ENCODE assay signal across 11 cellular contexts in genomic region chr11:119155733-119156492, GRCh38. TPM values are rescaled to one million over a fixed set of nuclear protein-coding genes. Genes with fewer than 3 reads are reported as not detected.
DNase-seq lines count a peak whose midpoint lies in the region; ATAC-seq, FAIRE-seq and TF ChIP-seq lines count a peak whose summit lies in the region.
"Had no signal": no experiment of that assay in that cellular context is flagged by ENCODE, and none has a peak within 500 bp of the region (broad histone marks: within the 10 kb centered on the region; RNA-seq: fewer than 3 reads in every experiment).

No MANE protein-coding gene starts in this region.

- no peak for TF ChIP-seq RAD21 in GM12878 (IDR thresholded peaks at IDR 0.05; ENCODE audit: insufficient read depth, low read depth, low read length)

- H3K4me2 ChIP-seq in MM.1S (ENCODE audit: low read depth, low read length): no peak overlapping the region
- no peak overlapping the region for H3K4me2 ChIP-seq in GM12878 (ENCODE audit: control insufficient read depth, insufficient read depth)

- no peak overlapping the region for H3K27ac Mint-ChIP-seq in activated CD4-positive, alpha-beta memory T cell treated with anti-CD3 and anti-CD28 coated beads for 36 hours
- no peak overlapping the region for H3K27ac Mint-ChIP-seq in activated CD4-positive, alpha-beta memory T cell treated with anti-CD3 and anti-CD28 coated beads, Interleukin-2, amount 10 ng/mL, durations not matched to agents 7 days and 5 days

- no peak for TF ChIP-seq EP300 in GM12878 (IDR thresholded peaks at IDR 0.05; ENCODE audit: borderline replicate concordance in 1 of 2, control insufficient read depth in 1 of 2, low read depth in 2 of 2, low read length in 2 of 2)

- H3K9me3 ChIP-seq in MM.1S (replicated peaks; ENCODE audit: insufficient read depth, low read length) (no peaks in the 10 kb centered on the region), GM12878 (replicated peaks; ENCODE audit: control insufficient read depth, insufficient read depth, low read length) (no peaks in the 10 kb centered on the region), spleen (no peaks in the 10 kb centered on the region)
- H3K9me3 ChIP-seq: ovary had no signal

- no peak overlapping the region for H3K4me3 Mint-ChIP-seq in activated CD4-positive, alpha-beta memory T cell treated with anti-CD3 and anti-CD28 coated beads for 36 hours
- no peak overlapping the region for H3K4me3 Mint-ChIP-seq in activated CD4-positive, alpha-beta memory T cell treated with anti-CD3 and anti-CD28 coated beads, Interleukin-2, amount 10 ng/mL, durations not matched to agents 7 days and 5 days

- CTCF ChIA-PET in activated CD4-positive, alpha-beta memory T cell treated with anti-CD3 and anti-CD28 coated beads for 36 hours (lab: Charles Lee): interaction anchor here (0.6 kb wide), 1 partner anchor 13 kb away, joined by 4 read pairs; the partner anchor contains the start of gene NLRX1
- CTCF ChIA-PET in activated CD4-positive, alpha-beta memory T cell treated with anti-CD3 and anti-CD28 coated beads, Interleukin-2, amount 10 ng/mL, durations not matched to agents 7 days and 5 days (lab: Charles Lee): interaction anchor here (0.7 to 9.0 kb wide), 4 partner anchors 9 to 21 kb away, joined by 3 to 38 read pairs (median 4); partner anchors contain the start of gene NLRX1
- CTCF ChIA-PET in GM12878 (lab: Yijun Ruan, JAX): interaction anchor here (0.6 to 1.7 kb wide), 5 partner anchors 10 to 173 kb away, joined by 3 read pairs; partner anchors contain the start of gene NLRX1

- H3K9me3 Mint-ChIP-seq in activated CD4-positive, alpha-beta memory T cell treated with anti-CD3 and anti-CD28 coated beads for 36 hours: no peaks in the 10 kb centered on the region
- H3K9me3 Mint-ChIP-seq in activated CD4-positive, alpha-beta memory T cell treated with anti-CD3 and anti-CD28 coated beads, Interleukin-2, amount 10 ng/mL, durations not matched to agents 7 days and 5 days: no peaks in the 10 kb centered on the region

- TF ChIP-seq POLR2A in GM12878 (IDR thresholded peaks at IDR 0.05; ENCODE audit: low read depth, low read length) (no peak), spleen (IDR thresholded peaks at IDR 0.05) (no peak)

- H3K9ac ChIP-seq in MM.1S (ENCODE audit: low read length): no peak overlapping the region
- no peak overlapping the region for H3K9ac ChIP-seq in GM12878 (ENCODE audit: control insufficient read depth, insufficient read depth, low read length)

- H3K27ac ChIP-seq in MM.1S (ENCODE audit: low read length) (no peak overlapping the region), GM12878 (ENCODE audit: control insufficient read depth, insufficient read depth) (no peak overlapping the region), spleen (no peak overlapping the region)
- H3K27ac ChIP-seq: ovary had no signal

- WGBS in GM12878 (ENCODE audit: insufficient coverage, insufficient replicate concordance, low lambda C conversion rate, missing lambda C conversion rate): 14% methylated on average over 8 of the region's 8 CpGs
- 42 to 55% (median 45%) methylated on average over 8 of the region's 8 CpGs for WGBS in spleen, 5 donors

- H3K9me2 ChIP-seq in MM.1S (replicated peaks; ENCODE audit: insufficient read depth, low read length): no peaks in the 10 kb centered on the region

- DNase-seq in activated CD4-positive, alpha-beta memory T cell treated with anti-CD3 and anti-CD28 coated beads for 36 hours: peak; percentile 27
- DNase-seq in activated CD4-positive, alpha-beta memory T cell treated with anti-CD3 and anti-CD28 coated beads, Interleukin-2, amount 10 ng/mL, durations not matched to agents 7 days and 5 days: no peak
- DNase-seq in MM.1S: peak; percentile 18
- no peak for DNase-seq in GM12878 (ENCODE audit: low read depth, low spot score)
- no peak for DNase-seq in spleen
- no peak for DNase-seq in NCI-H187 (lab: John Stamatoyannopoulos, UW)
- no peak for DNase-seq in left cardiac atrium
- DNase-seq: amniotic stem cell, COR-L47, ovary had no signal

- SMC1A ChIA-PET in GM12878 (lab: Charles Lee; ENCODE audit: uncharacterized antibody, unreplicated experiment): interaction anchor here (0.6 to 1.0 kb wide), 3 partner anchors 14 to 477 kb away, joined by 3 to 4 read pairs (median 3); partner anchors contain the start of gene TREH

- H3K4me3 ChIP-seq in MM.1S (ENCODE audit: low read length): no peak overlapping the region
- no peak overlapping the region for H3K4me3 ChIP-seq in GM12878
- no peak overlapping the region for H3K4me3 ChIP-seq in spleen
- H3K4me3 ChIP-seq: ovary had no signal

- intact Hi-C loops in activated CD4-positive, alpha-beta memory T cell treated with anti-CD3 and anti-CD28 coated beads for 36 hours (cut with micrococcal nuclease): no loop called here
- intact Hi-C loops in GM12878 (cut with micrococcal nuclease; ENCODE audit: unreplicated experiment): no loop called here
- intact Hi-C loops in spleen (cut with DNase I; ENCODE audit: low total_unique reads): no loop called here
- intact Hi-C loops in left cardiac atrium (cut with DNase I): no loop called here

- H3K4me1 Mint-ChIP-seq in activated CD4-positive, alpha-beta memory T cell treated with anti-CD3 and anti-CD28 coated beads for 36 hours (ENCODE audit: low read depth): no peaks in the 10 kb centered on the region
- no peaks in the 10 kb centered on the region for H3K4me1 Mint-ChIP-seq in activated CD4-positive, alpha-beta memory T cell treated with anti-CD3 and anti-CD28 coated beads, Interleukin-2, amount 10 ng/mL, durations not matched to agents 7 days and 5 days

- H3K27me3 ChIP-seq in MM.1S (replicated peaks; ENCODE audit: insufficient read depth, low read length) (peaks cover 47% of the 10 kb centered on the region), GM12878 (replicated peaks in 1 of 2; ENCODE audit: control insufficient read depth in 2 of 2, insufficient read depth in 2 of 2, low read length in 1 of 2) (peaks cover 1 to 2% of the 10 kb centered on the region in 2 experiments; a peak in 2 of 4 replicates), spleen (replicated peaks in 1 of 7) (peaks cover 0 to 13% (median 0%) of the 10 kb centered on the region in 7 donors)
- H3K27me3 ChIP-seq: ovary had no signal

- H4K20me1 ChIP-seq in MM.1S (ENCODE audit: insufficient read depth, low read length) (no peaks in the 10 kb centered on the region), GM12878 (ENCODE audit: control insufficient read depth, insufficient read depth) (no peaks in the 10 kb centered on the region)

- H3K36me3 ChIP-seq in MM.1S (replicated peaks; ENCODE audit: insufficient read depth, low read length) (no peaks in the 10 kb centered on the region), GM12878 (ENCODE audit: control insufficient read depth in 2 of 2, insufficient read depth in 2 of 2, low read length in 1 of 2) (no peaks in the 10 kb centered on the region), spleen (no peaks in the 10 kb centered on the region)
- H3K36me3 ChIP-seq: ovary had no signal

- in situ Hi-C loops in GM12878 (cut with MboI): no loop called here

- H2AFZ ChIP-seq in MM.1S (ENCODE audit: low read length): no peak overlapping the region
- H2AFZ ChIP-seq in GM12878 (ENCODE audit: control insufficient read depth, low read depth, low read length): no peak overlapping the region

- H3F3A ChIP-seq in MM.1S (ENCODE audit: insufficient read depth, low read length): no peaks in the 10 kb centered on the region

- TF ChIP-seq CTCF in MM.1S (IDR thresholded peaks at IDR 0.05; ENCODE audit: low read length) (peak; percentile 33), GM12878 (IDR thresholded peaks at IDR 0.05 in 2 of 3, conservative IDR thresholded peaks at IDR 0.05 in 1 of 3; ENCODE audit: control insufficient read depth in 2 of 3, extremely low read depth in 1 of 3, insufficient read depth in 1 of 3, low read depth in 3 of 3, low read length in 3 of 3) (peak in 1 of 3 experiments; percentile 16; a peak in 2 of 6 replicates), spleen (IDR thresholded peaks at IDR 0.05 in 8 of 11, conservative IDR thresholded peaks at IDR 0.05 in 3 of 11) (peak in 6 of 11 experiments; percentile 8 to 32 (median 21))

- no peak for FAIRE-seq in GM12878 (lab: Jason Lieb, UNC)

- BruUV-seq in GM12878 (replicated peaks; lab: Mats Ljungman, UMichigan): no TSS peak

- H3K79me2 ChIP-seq in MM.1S (ENCODE audit: low read length): no peaks in the 10 kb centered on the region
- H3K79me2 ChIP-seq in GM12878 (ENCODE audit: control insufficient read depth, insufficient read depth, low read length): no peaks in the 10 kb centered on the region

- H3K27me3 Mint-ChIP-seq in activated CD4-positive, alpha-beta memory T cell treated with anti-CD3 and anti-CD28 coated beads for 36 hours: no peaks in the 10 kb centered on the region
- peaks cover 20% of the 10 kb centered on the region for H3K27me3 Mint-ChIP-seq in activated CD4-positive, alpha-beta memory T cell treated with anti-CD3 and anti-CD28 coated beads, Interleukin-2, amount 10 ng/mL, durations not matched to agents 7 days and 5 days

- RAD21 ChIA-PET in GM12878 (lab: Charles Lee; ENCODE audit: unreplicated experiment): interaction anchor here (1.1 to 1.4 kb wide), 2 partner anchors 54 to 168 kb away, joined by 3 read pairs; partner anchors contain the start of gene DPAGT1

- H3K36me3 Mint-ChIP-seq in activated CD4-positive, alpha-beta memory T cell treated with anti-CD3 and anti-CD28 coated beads for 36 hours: no peaks in the 10 kb centered on the region
- no peaks in the 10 kb centered on the region for H3K36me3 Mint-ChIP-seq in activated CD4-positive, alpha-beta memory T cell treated with anti-CD3 and anti-CD28 coated beads, Interleukin-2, amount 10 ng/mL, durations not matched to agents 7 days and 5 days (ENCODE audit: low read depth)

- H3K4me1 ChIP-seq in MM.1S (ENCODE audit: low read length) (no peaks in the 10 kb centered on the region), GM12878 (ENCODE audit: control insufficient read depth, insufficient read depth, low read length) (no peaks in the 10 kb centered on the region), spleen (no peaks in the 10 kb centered on the region)

- ATAC-seq in GM12878 (peak; percentile 88), HG02642 (IDR thresholded peaks at IDR 0.05; ENCODE audit: poor library complexity, unreplicated experiment) (no peak), left cardiac atrium (no peak)

- POLR2A ChIA-PET in activated CD4-positive, alpha-beta memory T cell treated with anti-CD3 and anti-CD28 coated beads for 36 hours (lab: Charles Lee): interaction anchor here (1.5 kb wide), 1 partner anchor 13 kb away, joined by 4 read pairs; no protein-coding TSS in a partner anchor
- POLR2A ChIA-PET in activated CD4-positive, alpha-beta memory T cell treated with anti-CD3 and anti-CD28 coated beads, Interleukin-2, amount 10 ng/mL, durations not matched to agents 7 days and 5 days (lab: Charles Lee): interaction anchor here (0.7 to 1.4 kb wide), 2 partner anchors 13 to 107 kb away, joined by 3 read pairs; no protein-coding TSS in a partner anchor
- POLR2A ChIA-PET in GM12878 (lab: Charles Lee): interaction anchor here (0.6 kb wide), 1 partner anchor 150 kb away, joined by 4 read pairs; no protein-coding TSS in a partner anchor

RNA-seq across cellular contexts. Expression of gene ABCG4, which starts 7.1 kb away (rescaled TPM):
- total RNA-seq in activated CD4-positive, alpha-beta memory T cell treated with anti-CD3 and anti-CD28 coated beads for 36 hours: not detected
- total RNA-seq in activated CD4-positive, alpha-beta memory T cell treated with anti-CD3 and anti-CD28 coated beads, Interleukin-2, amount 10 ng/mL, durations not matched to agents 7 days and 5 days: not detected
- total RNA-seq in GM12878 (2013; cell fraction: nucleolus; rRNA removed): not detected in 2 replicates
- total RNA-seq in GM12878 (2014; rRNA removed): not detected in 2 replicates
- not detected in 2 replicates for total RNA-seq in GM12878 (2014; rRNA removed; fragmentation: Illumina TruSeq; extraction: Trizol)
- total RNA-seq in GM12878 (2021): not detected in 2 replicates
- not detected for polyA plus RNA-seq in GM12878 (2011; ENCODE audit: low read depth)
- not detected in 2 replicates for polyA plus RNA-seq in GM12878 (2011; rRNA removed)
- not detected in 2 replicates for polyA plus RNA-seq in GM12878 (2011; cell fraction: cytosol; rRNA removed)
- polyA plus RNA-seq in GM12878 (2011; cell fraction: nucleus; rRNA removed): 0.06 TPM in 1 of 2 replicates, not detected in the other
- polyA plus RNA-seq in GM12878 (2012): 0.03 TPM in 1 of 2 replicates, not detected in the other
- not detected in 2 replicates for polyA plus RNA-seq in GM12878 (2014; fragmentation: Illumina TruSeq; extraction: Trizol)
- polyA plus RNA-seq in GM12878 (2014; fragmentation: Nextera tagmentation; extraction: Ambion mirVana): not detected
- polyA plus RNA-seq in GM12878 (2014; rRNA removed): 0.04 TPM in 1 of 2 replicates, not detected in the other
- not detected for polyA plus RNA-seq in GM12878 (2016; fragmentation: Nextera tagmentation; extraction: Ambion mirVana)
- polyA minus RNA-seq in GM12878 (2011; rRNA and poly(A)+ RNA removed): not detected in 2 replicates
- not detected in 2 replicates for polyA minus RNA-seq in GM12878 (2011; cell fraction: cytosol; rRNA and poly(A)+ RNA removed)
- polyA minus RNA-seq in GM12878 (2011; cell fraction: nucleus; rRNA and poly(A)+ RNA removed): not detected in 2 replicates
- under 1 TPM in 4 of 7 donors, not detected in 3; 0.17 to 0.32 (median 0.23) TPM for total RNA-seq in spleen
- polyA plus RNA-seq in spleen: under 1 TPM in 2 of 3 donors, not detected in 1; 0.03 to 0.06 TPM
- total RNA-seq in left cardiac atrium: 1 to 10 TPM in 1 of 2 donors, under 1 TPM in 1; 0.68 to 1.8 TPM

RNA-seq across cellular contexts. Expression of gene NLRX1, which starts 12.6 kb away (rescaled TPM):
- 10 to 100 TPM; 18.4 to 18.7 TPM for total RNA-seq in activated CD4-positive, alpha-beta memory T cell treated with anti-CD3 and anti-CD28 coated beads for 36 hours
- 10 to 100 TPM; 19.2 to 21.9 TPM for total RNA-seq in activated CD4-positive, alpha-beta memory T cell treated with anti-CD3 and anti-CD28 coated beads, Interleukin-2, amount 10 ng/mL, durations not matched to agents 7 days and 5 days
- total RNA-seq in GM12878 (2013; cell fraction: nucleolus; rRNA removed): 11.5 and 13.9 TPM in 2 replicates
- total RNA-seq in GM12878 (2014; rRNA removed) (17.3 and 18.0 TPM in 2 replicates), GM12878 (2014; rRNA removed; fragmentation: Illumina TruSeq; extraction: Trizol) (6.1 and 6.9 TPM in 2 replicates), GM12878 (2021) (18.5 and 20.5 TPM in 2 replicates), spleen (10 to 100 TPM; 13.2 to 18.7 (median 15.4) TPM), left cardiac atrium (10 to 100 TPM; 14.8 to 18.3 TPM)
- polyA plus RNA-seq in GM12878 (2011; ENCODE audit: low read depth): 5.4 TPM
- polyA plus RNA-seq in GM12878 (2011; rRNA removed) (2.3 and 6.4 TPM in 2 replicates), GM12878 (2014; fragmentation: Illumina TruSeq; extraction: Trizol) (3.3 and 6.8 TPM in 2 replicates), GM12878 (2014; fragmentation: Nextera tagmentation; extraction: Ambion mirVana) (1 to 10 TPM in 1 of 2 experiments, under 1 TPM in 1; 0.85 to 1.0 TPM), GM12878 (2014; rRNA removed) (15.6 and 16.5 TPM in 2 replicates), GM12878 (2016; fragmentation: Nextera tagmentation; extraction: Ambion mirVana) (10 to 100 TPM; 13.1 to 16.5 TPM), spleen (10 to 100 TPM in 1 of 3 donors, 1 to 10 TPM in 2; 3.6 to 10.6 (median 5.3) TPM)
- 9.8 and 12.0 TPM in 2 replicates for polyA plus RNA-seq in GM12878 (2011; cell fraction: cytosol; rRNA removed)
- 21.8 and 27.0 TPM in 2 replicates for polyA plus RNA-seq in GM12878 (2011; cell fraction: nucleus; rRNA removed)
- polyA plus RNA-seq in GM12878 (2012): 9.7 and 10.2 TPM in 2 replicates
- 7.9 and 15.4 TPM in 2 replicates for polyA minus RNA-seq in GM12878 (2011; rRNA and poly(A)+ RNA removed)
- polyA minus RNA-seq in GM12878 (2011; cell fraction: cytosol; rRNA and poly(A)+ RNA removed): 3.5 and 7.2 TPM in 2 replicates
- 8.2 and 12.0 TPM in 2 replicates for polyA minus RNA-seq in GM12878 (2011; cell fraction: nucleus; rRNA and poly(A)+ RNA removed)

RNA-seq across cellular contexts. Expression of gene NHERF4, which starts 29.4 kb away (rescaled TPM):
- total RNA-seq in activated CD4-positive, alpha-beta memory T cell treated with anti-CD3 and anti-CD28 coated beads for 36 hours: under 1 TPM in 1 of 2 experiments, not detected in 1; 0.36 TPM
- under 1 TPM; 0.33 to 0.35 TPM for total RNA-seq in activated CD4-positive, alpha-beta memory T cell treated with anti-CD3 and anti-CD28 coated beads, Interleukin-2, amount 10 ng/mL, durations not matched to agents 7 days and 5 days
- not detected in 2 replicates for total RNA-seq in GM12878 (2013; cell fraction: nucleolus; rRNA removed)
- total RNA-seq in GM12878 (2014; rRNA removed): not detected in 2 replicates
- not detected in 2 replicates for total RNA-seq in GM12878 (2014; rRNA removed; fragmentation: Illumina TruSeq; extraction: Trizol)
- 0.15 TPM in 1 of 2 replicates, not detected in the other for total RNA-seq in GM12878 (2021)
- not detected for polyA plus RNA-seq in GM12878 (2011; ENCODE audit: low read depth)
- not detected in 2 replicates for polyA plus RNA-seq in GM12878 (2011; rRNA removed)
- polyA plus RNA-seq in GM12878 (2011; cell fraction: cytosol; rRNA removed): not detected in 2 replicates
- polyA plus RNA-seq in GM12878 (2011; cell fraction: nucleus; rRNA removed): not detected in 2 replicates
- polyA plus RNA-seq in GM12878 (2012): 0.09 TPM in 1 of 2 replicates, not detected in the other
- not detected in 2 replicates for polyA plus RNA-seq in GM12878 (2014; fragmentation: Illumina TruSeq; extraction: Trizol)
- not detected for polyA plus RNA-seq in GM12878 (2014; fragmentation: Nextera tagmentation; extraction: Ambion mirVana)
- not detected in 2 replicates for polyA plus RNA-seq in GM12878 (2014; rRNA removed)
- polyA plus RNA-seq in GM12878 (2016; fragmentation: Nextera tagmentation; extraction: Ambion mirVana): not detected
- not detected in 2 replicates for polyA minus RNA-seq in GM12878 (2011; rRNA and poly(A)+ RNA removed)
- not detected in 2 replicates for polyA minus RNA-seq in GM12878 (2011; cell fraction: cytosol; rRNA and poly(A)+ RNA removed)
- not detected in 2 replicates for polyA minus RNA-seq in GM12878 (2011; cell fraction: nucleus; rRNA and poly(A)+ RNA removed)
- total RNA-seq in spleen: not detected
- polyA plus RNA-seq in spleen: under 1 TPM in 1 of 3 donors, not detected in 2; 0.12 TPM
- total RNA-seq in left cardiac atrium: 1 to 10 TPM in 1 of 2 donors, under 1 TPM in 1; 0.84 to 3.2 TPM

RNA-seq across cellular contexts. Expression of gene HINFP, which starts 34.5 kb away (rescaled TPM):
- total RNA-seq in activated CD4-positive, alpha-beta memory T cell treated with anti-CD3 and anti-CD28 coated beads for 36 hours: 10 to 100 TPM; 22.3 to 24.3 TPM
- 10 to 100 TPM; 36.6 to 36.7 TPM for total RNA-seq in activated CD4-positive, alpha-beta memory T cell treated with anti-CD3 and anti-CD28 coated beads, Interleukin-2, amount 10 ng/mL, durations not matched to agents 7 days and 5 days
- total RNA-seq in GM12878 (2013; cell fraction: nucleolus; rRNA removed): 91.4 and 92.0 TPM in 2 replicates
- total RNA-seq in GM12878 (2014; rRNA removed): 17.9 and 18.0 TPM in 2 replicates
- 12.2 and 15.1 TPM in 2 replicates for total RNA-seq in GM12878 (2014; rRNA removed; fragmentation: Illumina TruSeq; extraction: Trizol)
- total RNA-seq in GM12878 (2021): 16.1 and 24.5 TPM in 2 replicates
- polyA plus RNA-seq in GM12878 (2011; ENCODE audit: low read depth): 11.3 TPM
- 16.2 and 25.9 TPM in 2 replicates for polyA plus RNA-seq in GM12878 (2011; rRNA removed)
- 30.6 and 33.3 TPM in 2 replicates for polyA plus RNA-seq in GM12878 (2011; cell fraction: cytosol; rRNA removed)
- 64.3 and 75.7 TPM in 2 replicates for polyA plus RNA-seq in GM12878 (2011; cell fraction: nucleus; rRNA removed)
- 16.4 and 19.0 TPM in 2 replicates for polyA plus RNA-seq in GM12878 (2012)
- 18.1 and 18.6 TPM in 2 replicates for polyA plus RNA-seq in GM12878 (2014; fragmentation: Illumina TruSeq; extraction: Trizol)
- polyA plus RNA-seq in GM12878 (2014; fragmentation: Nextera tagmentation; extraction: Ambion mirVana): 10 to 100 TPM; 13.1 to 18.9 TPM
- 26.3 and 27.4 TPM in 2 replicates for polyA plus RNA-seq in GM12878 (2014; rRNA removed)
- 10 to 100 TPM; 17.9 to 18.6 TPM for polyA plus RNA-seq in GM12878 (2016; fragmentation: Nextera tagmentation; extraction: Ambion mirVana)
- polyA minus RNA-seq in GM12878 (2011; rRNA and poly(A)+ RNA removed): 28.8 and 39.4 TPM in 2 replicates
- polyA minus RNA-seq in GM12878 (2011; cell fraction: cytosol; rRNA and poly(A)+ RNA removed): 10.4 and 12.2 TPM in 2 replicates
- 28.4 and 41.1 TPM in 2 replicates for polyA minus RNA-seq in GM12878 (2011; cell fraction: nucleus; rRNA and poly(A)+ RNA removed)
- 10 to 100 TPM; 30.4 to 40.7 (median 34.3) TPM for total RNA-seq in spleen
- polyA plus RNA-seq in spleen: 10 to 100 TPM; 12.8 to 19.6 (median 13.4) TPM
- total RNA-seq in left cardiac atrium: 10 to 100 TPM; 12.9 to 17.5 TPM

RNA-seq across cellular contexts. Expression of gene C2CD2L, which starts 48.8 kb away (rescaled TPM):
- 10 to 100 TPM; 23.6 to 25.2 TPM for total RNA-seq in activated CD4-positive, alpha-beta memory T cell treated with anti-CD3 and anti-CD28 coated beads for 36 hours
- 10 to 100 TPM; 28.5 to 29.2 TPM for total RNA-seq in activated CD4-positive, alpha-beta memory T cell treated with anti-CD3 and anti-CD28 coated beads, Interleukin-2, amount 10 ng/mL, durations not matched to agents 7 days and 5 days
- total RNA-seq in GM12878 (2013; cell fraction: nucleolus; rRNA removed): 17.0 and 19.5 TPM in 2 replicates
- total RNA-seq in GM12878 (2014; rRNA removed): 4.7 and 4.9 TPM in 2 replicates
- total RNA-seq in GM12878 (2014; rRNA removed; fragmentation: Illumina TruSeq; extraction: Trizol): 3.9 and 4.8 TPM in 2 replicates
- total RNA-seq in GM12878 (2021): 9.6 and 11.0 TPM in 2 replicates
- 2.8 TPM for polyA plus RNA-seq in GM12878 (2011; ENCODE audit: low read depth)
- polyA plus RNA-seq in GM12878 (2011; rRNA removed): 2.9 and 5.2 TPM in 2 replicates
- 6.3 and 7.7 TPM in 2 replicates for polyA plus RNA-seq in GM12878 (2011; cell fraction: cytosol; rRNA removed)
- 30.6 and 39.5 TPM in 2 replicates for polyA plus RNA-seq in GM12878 (2011; cell fraction: nucleus; rRNA removed)
- polyA plus RNA-seq in GM12878 (2012): 5.1 and 6.4 TPM in 2 replicates
- polyA plus RNA-seq in GM12878 (2014; fragmentation: Illumina TruSeq; extraction: Trizol): 2.7 and 7.3 TPM in 2 replicates
- under 1 TPM; 0.21 to 0.42 TPM for polyA plus RNA-seq in GM12878 (2014; fragmentation: Nextera tagmentation; extraction: Ambion mirVana)
- 7.4 and 10.5 TPM in 2 replicates for polyA plus RNA-seq in GM12878 (2014; rRNA removed)
- polyA plus RNA-seq in GM12878 (2016; fragmentation: Nextera tagmentation; extraction: Ambion mirVana): 1 to 10 TPM; 3.1 to 5.5 TPM
- polyA minus RNA-seq in GM12878 (2011; rRNA and poly(A)+ RNA removed): 6.0 and 14.5 TPM in 2 replicates
- polyA minus RNA-seq in GM12878 (2011; cell fraction: cytosol; rRNA and poly(A)+ RNA removed): 3.7 and 5.4 TPM in 2 replicates
- polyA minus RNA-seq in GM12878 (2011; cell fraction: nucleus; rRNA and poly(A)+ RNA removed): 15.1 and 20.1 TPM in 2 replicates
- total RNA-seq in spleen: 10 to 100 TPM; 15.2 to 19.6 (median 17.6) TPM
- polyA plus RNA-seq in spleen: 10 to 100 TPM in 1 of 3 donors, 1 to 10 TPM in 2; 5.8 to 13.3 (median 9.8) TPM
- total RNA-seq in left cardiac atrium: 1 to 10 TPM; 8.7 to 9.3 TPM

Comparison
In these comparisons a context has a peak if more than half of its experiments do, and no peak if none do; other contexts are left out.
1. DNase-seq: peak in activated CD4-positive, alpha-beta memory T cell treated with anti-CD3 and anti-CD28 coated beads for 36 hours (single experiment) and MM.1S (single experiment); none in activated CD4-positive, alpha-beta memory T cell treated with anti-CD3 and anti-CD28 coated beads, Interleukin-2, amount 10 ng/mL, durations not matched to agents 7 days and 5 days (single experiment), GM12878 (single experiment), spleen (single experiment), NCI-H187 (0 of 2) and left cardiac atrium (single experiment).